ENCODE assay signal across 10 cellular contexts in genomic region chr13:30864352-30865130, GRCh38. TPM values are rescaled to one million over a fixed set of nuclear protein-coding genes. Genes with fewer than 3 reads are reported as not detected.
DNase-seq lines count a peak whose midpoint lies in the region; FAIRE-seq and TF ChIP-seq lines count a peak whose summit lies in the region.
"Had no signal": no experiment of that assay in that cellular context is flagged by ENCODE, and none has a peak within 500 bp of the region (broad histone marks: within the 10 kb centered on the region; RNA-seq: fewer than 3 reads in every experiment).

No MANE protein-coding gene starts in this region.

- no peak overlapping the region for H3K9ac ChIP-seq in endodermal cell (ENCODE audit: extremely low read depth, low read length, poor library complexity, severe bottlenecking)

- no peaks in the 10 kb centered on the region for H3K9me3 Mint-ChIP-seq in endodermal cell

- peak overlapping the region; percentile 79 for H3K27ac Mint-ChIP-seq in endodermal cell

- FAIRE-seq in HTR-8/SVneo (lab: Jason Lieb, UNC) = no peak

- H3K36me3 Mint-ChIP-seq in endodermal cell (ENCODE audit: low read depth) = peaks cover 2% of the 10 kb centered on the region

- peaks cover 46% of the 10 kb centered on the region for H3K4me1 Mint-ChIP-seq in endodermal cell

- in situ Hi-C loops in ACHN (cut with HindIII; ENCODE audit: low pct_ligation_motif_present, low pct_unique_long_range_greater_than_20kb, low sequenced_read_pairs) = no loop called here

- peak overlapping the region; percentile 86 for H3K27ac ChIP-seq in endodermal cell (ENCODE audit: low read depth, low read length)
- H3K27ac ChIP-seq: C4-2B had no signal

- peaks cover 16% of the 10 kb centered on the region for H3K27me3 ChIP-seq in endodermal cell (ENCODE audit: control insufficient read depth, insufficient read depth, low read length, poor library complexity, severe bottlenecking)

- peaks cover 34% of the 10 kb centered on the region for H3K27me3 Mint-ChIP-seq in endodermal cell (ENCODE audit: insufficient read depth)

- DNase-seq in ACHN (peak; percentile 24), NCI-H82 (lab: John Stamatoyannopoulos, UW) (peak; percentile 94), endodermal cell (peak; percentile 50), myocyte (ENCODE audit: low read depth) (peak; percentile 57), HTR-8/SVneo (ENCODE audit: insufficient read length, low spot score) (no peak), MV-4-11 (lab: John Stamatoyannopoulos, UW) (no peak), RPMI8226 (no peak)
- no peak for DNase-seq in stimulated activated CD4-positive, alpha-beta T cell treated with anti-CD3 and anti-CD28 coated beads, Interleukin-4, amount 100 ng/mL, for 1 hour

- no peaks in the 10 kb centered on the region for H3K36me3 ChIP-seq in endodermal cell (ENCODE audit: control insufficient read depth, insufficient read depth, low read length)

- TF ChIP-seq CTCF in endodermal cell (conservative IDR thresholded peaks at IDR 0.05) = no peak

- H3K4me3 ChIP-seq in endodermal cell (ENCODE audit: low read length) = no peak overlapping the region
- H3K4me3 ChIP-seq: mucosa of descending colon had no signal

- H3K9me3 ChIP-seq in endodermal cell (ENCODE audit: control insufficient read depth, low read length) = no peaks in the 10 kb centered on the region
- H3K9me3 ChIP-seq: mucosa of descending colon had no signal

- H3K4me1 ChIP-seq in endodermal cell (ENCODE audit: control insufficient read depth, insufficient read depth, low read length) = peaks cover 17% of the 10 kb centered on the region

- 45 to 65% methylated on average over 6 of the region's 6 CpGs for WGBS in endodermal cell (ENCODE audit: insufficient coverage in 1 of 2, insufficient read length in 1 of 2), 2 experiments

- H3K4me3 Mint-ChIP-seq in endodermal cell = peak overlapping the region; percentile 30

RNA-seq across cellular contexts. Expression of gene MEDAG, which starts 41.5 kb away (rescaled TPM):
- total RNA-seq in endodermal cell (under 1 TPM; 0.13 to 0.33 TPM), myocyte (2.6 and 4.1 TPM in 2 replicates)
- polyA plus RNA-seq in endodermal cell (2013, experiment 1 of 2) = 0.64 TPM
- polyA plus RNA-seq in endodermal cell (2013, experiment 2 of 2) = 0.21 TPM
- polyA plus RNA-seq in myocyte (2012) = 3.1 TPM

Comparison
In these comparisons a context has a peak if more than half of its experiments do, and no peak if none do; other contexts are left out.
1. DNase-seq: peak in ACHN (single experiment), NCI-H82 (single experiment), endodermal cell (single experiment) and myocyte (single experiment); none in HTR-8/SVneo (single experiment), MV-4-11 (single experiment), RPMI8226 (single experiment) and stimulated activated CD4-positive, alpha-beta T cell treated with anti-CD3 and anti-CD28 coated beads, Interleukin-4, amount 100 ng/mL, for 1 hour (single experiment).